ENCODE assay signal across 8 cellular contexts in the genomic region with DNA sequence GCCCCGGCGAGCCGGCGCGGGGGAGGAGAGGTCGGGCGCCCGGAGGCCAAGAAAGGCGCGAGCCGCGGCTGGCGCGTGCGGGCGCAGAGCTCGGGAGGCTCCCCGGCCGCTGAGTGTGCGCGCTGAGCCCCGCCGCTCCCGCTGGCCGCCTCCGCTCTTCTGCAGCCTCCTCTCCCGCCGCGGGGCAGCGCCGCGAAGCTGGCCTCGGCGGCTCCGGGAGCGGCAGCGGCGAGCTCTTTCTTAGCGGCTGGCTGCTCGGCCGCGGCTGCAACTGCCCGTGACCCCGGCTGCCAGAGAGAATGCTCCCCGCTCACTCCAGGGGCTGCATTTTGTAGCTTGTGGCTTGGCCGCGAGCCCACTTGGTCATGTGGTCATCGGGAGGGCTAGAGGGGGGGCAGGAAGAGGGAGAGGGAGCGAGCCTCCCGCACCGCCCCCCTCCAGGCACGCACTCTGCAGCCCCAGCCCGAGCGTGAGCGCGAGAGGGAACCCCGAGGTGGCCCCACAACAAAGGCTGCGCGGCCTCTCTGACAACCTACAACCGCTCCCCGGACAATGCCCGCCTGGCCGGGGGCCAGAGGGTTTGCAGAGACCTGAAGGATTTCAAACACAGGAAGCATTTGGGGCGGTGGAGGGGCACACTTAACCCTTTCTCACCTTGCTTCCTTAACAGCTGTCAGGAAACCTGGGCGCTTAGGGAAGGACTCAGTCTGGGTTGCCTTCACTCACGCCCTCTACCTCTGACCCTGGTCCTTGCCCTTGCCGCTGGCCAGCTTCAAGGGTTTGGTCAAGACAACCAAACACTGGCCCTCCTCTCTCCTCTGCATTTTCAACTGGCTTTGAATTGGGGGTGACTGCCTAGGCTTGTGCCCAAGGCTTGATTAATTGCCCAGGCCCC. TPM values are rescaled to one million over a fixed set of nuclear protein-coding genes. Genes with fewer than 3 reads are reported as not detected.
DNase-seq lines count a peak whose midpoint lies in the region; ATAC-seq and TF ChIP-seq lines count a peak whose summit lies in the region.

A gene with protein sequence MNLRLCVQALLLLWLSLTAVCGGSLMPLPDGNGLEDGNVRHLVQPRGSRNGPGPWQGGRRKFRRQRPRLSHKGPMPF (minus strand): TSS at position 305 of the 895 bp plus-strand sequence. CDS start 326 bp downstream, outside the sequence.

- peaks cover 7% of the 10 kb centered on the region for H3K27me3 Mint-ChIP-seq in T-helper 17 cell

- H3K9me3 ChIP-seq in T-helper 17 cell (ENCODE audit: control insufficient read depth, low read length, poor library complexity, severe bottlenecking): no peaks in the 10 kb centered on the region
- H3K9me3 ChIP-seq in upper lobe of left lung: no peaks in the 10 kb centered on the region

- no peak for TF ChIP-seq CTCF in upper lobe of left lung (IDR thresholded peaks at IDR 0.05)

- peak within 1 kb of the TSS; percentile 88 for H3K4me3 Mint-ChIP-seq in T-helper 17 cell

- no peaks in the 10 kb centered on the region for H3K36me3 Mint-ChIP-seq in T-helper 17 cell (ENCODE audit: low read depth)

- H3K4me1 ChIP-seq in upper lobe of left lung: peaks cover 0 to 22% (median 10%) of the 10 kb centered on the region in 4 donors

- H3K27me3 ChIP-seq in upper lobe of left lung: no peaks in the 10 kb centered on the region

- H3K4me1 Mint-ChIP-seq in T-helper 17 cell: peaks cover 9% of the 10 kb centered on the region

- H3K27ac Mint-ChIP-seq in T-helper 17 cell: no peak within 1 kb of the TSS

- TF ChIP-seq POLR2A in upper lobe of left lung (IDR thresholded peaks at IDR 0.05): no peak

- intact Hi-C loops in Right ventricle myocardium inferior (cut with DNase I): loop anchor here (5.0 kb wide), 2 partner anchors 52 to 72 kb away; no protein-coding TSS in a partner anchor
- intact Hi-C loops in cardiac septum (cut with DNase I): loop anchor here (5.0 kb wide), 1 partner anchor 52 kb away; no protein-coding TSS in a partner anchor

- H3K36me3 ChIP-seq in upper lobe of left lung: no peaks in the 10 kb centered on the region

- H3K4me3 ChIP-seq in upper lobe of left lung: peak within 1 kb of the TSS; percentile 32 to 54 (median 46)

- in situ Hi-C loops in endometrial microvascular endothelial cells (cut with HindIII; ENCODE audit: inconsistent ontology term, low pct_unique_long_range_greater_than_20kb, low sequenced_read_pairs): no loop called here

- 41% methylated on average over 32 of the region's 67 CpGs; no CpG with 5 or more reads in 1 of the 2 donors for WGBS in upper lobe of left lung, 2 donors

- H3K27ac ChIP-seq in upper lobe of left lung: no peak within 1 kb of the TSS

- DNase-seq in Right ventricle myocardium inferior (ENCODE audit: missing footprints) (peak; percentile 62), cardiac septum (ENCODE audit: low spot score) (no peak), T-helper 17 cell (no peak), midbrain (lab: John Stamatoyannopoulos, UW) (peak; percentile 73), upper lobe of left lung (peak in 1 of 2 donors; percentile 88), GF-D8 (lab: John Stamatoyannopoulos, UW) (no peak)

- peak; percentile 29 for ATAC-seq in Right ventricle myocardium inferior
- peak; percentile 30 for ATAC-seq in HG03460 (IDR thresholded peaks at IDR 0.05; ENCODE audit: unreplicated experiment)
- peak; percentile 61 for ATAC-seq in T-helper 17 cell
- peak in 1 of 2 donors; percentile 89 for ATAC-seq in upper lobe of left lung (ENCODE audit: low FRiP score in 2 of 2)

- no peak for TF ChIP-seq EP300 in upper lobe of left lung (IDR thresholded peaks at IDR 0.05)

RNA-seq across cellular contexts. Expression of the gene that starts here (rescaled TPM):
- 16.8 TPM for total RNA-seq in Right ventricle myocardium inferior
- 6.2 TPM for total RNA-seq in cardiac septum
- total RNA-seq in T-helper 17 cell: not detected
- 348 TPM for total RNA-seq in endometrial microvascular endothelial cells (ENCODE audit: inconsistent ontology term)
- total RNA-seq in upper lobe of left lung: 10 to 100 TPM in 1 of 6 donors, 1 to 10 TPM in 3, under 1 TPM in 1, not detected in 1; 0.49 to 14.2 (median 1.7) TPM

Comparison
In these comparisons a context has a peak if more than half of its experiments do, and no peak if none do; other contexts are left out.
1. RNA of the gene that starts here (total RNA-seq): 348 TPM in endometrial microvascular endothelial cells (single experiment); 16.8 TPM in Right ventricle myocardium inferior (single experiment), 6.2 TPM in cardiac septum (single experiment), 0.49 to 14.2 TPM in upper lobe of left lung and not detected in T-helper 17 cell; every median in the first group is over 10 times any median in the second.
2. DNase-seq: peak in Right ventricle myocardium inferior (single experiment) and midbrain (single experiment); none in cardiac septum (single experiment), T-helper 17 cell (0 of 3) and GF-D8 (single experiment).
3. Peak in ATAC-seq in T-helper 17 cell; RNA of the gene not detected or under 1 TPM.